In genomic region chr14:61190341-61190740, GRCh38 we compare ENCODE assay signal across 1 cellular context.
TF ChIP-seq lines count a peak whose summit lies in the region.

No MANE protein-coding gene starts in this region.

TF ChIP-seq in WTC11, 78 proteins besides CTCF, POLR2A, EP300 and RAD21 (continued from another document):
- TF ChIP-seq, protein P1, sequence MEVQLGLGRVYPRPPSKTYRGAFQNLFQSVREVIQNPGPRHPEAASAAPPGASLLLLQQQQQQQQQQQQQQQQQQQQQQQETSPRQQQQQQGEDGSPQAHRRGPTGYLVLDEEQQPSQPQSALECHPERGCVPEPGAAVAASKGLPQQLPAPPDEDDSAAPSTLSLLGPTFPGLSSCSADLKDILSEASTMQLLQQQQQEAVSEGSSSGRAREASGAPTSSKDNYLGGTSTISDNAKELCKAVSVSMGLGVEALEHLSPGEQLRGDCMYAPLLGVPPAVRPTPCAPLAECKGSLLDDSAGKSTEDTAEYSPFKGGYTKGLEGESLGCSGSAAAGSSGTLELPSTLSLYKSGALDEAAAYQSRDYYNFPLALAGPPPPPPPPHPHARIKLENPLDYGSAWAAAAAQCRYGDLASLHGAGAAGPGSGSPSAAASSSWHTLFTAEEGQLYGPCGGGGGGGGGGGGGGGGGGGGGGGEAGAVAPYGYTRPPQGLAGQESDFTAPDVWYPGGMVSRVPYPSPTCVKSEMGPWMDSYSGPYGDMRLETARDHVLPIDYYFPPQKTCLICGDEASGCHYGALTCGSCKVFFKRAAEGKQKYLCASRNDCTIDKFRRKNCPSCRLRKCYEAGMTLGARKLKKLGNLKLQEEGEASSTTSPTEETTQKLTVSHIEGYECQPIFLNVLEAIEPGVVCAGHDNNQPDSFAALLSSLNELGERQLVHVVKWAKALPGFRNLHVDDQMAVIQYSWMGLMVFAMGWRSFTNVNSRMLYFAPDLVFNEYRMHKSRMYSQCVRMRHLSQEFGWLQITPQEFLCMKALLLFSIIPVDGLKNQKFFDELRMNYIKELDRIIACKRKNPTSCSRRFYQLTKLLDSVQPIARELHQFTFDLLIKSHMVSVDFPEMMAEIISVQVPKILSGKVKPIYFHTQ (CRISPR knock-in tag; IDR thresholded peaks at IDR 0.05) = no peak
- TF ChIP-seq NR2C2 (CRISPR knock-in tag; IDR thresholded peaks at IDR 0.05) (no peak), ZNF416 (CRISPR knock-in tag; IDR thresholded peaks at IDR 0.05) (no peak)
- TF ChIP-seq, protein P2, sequence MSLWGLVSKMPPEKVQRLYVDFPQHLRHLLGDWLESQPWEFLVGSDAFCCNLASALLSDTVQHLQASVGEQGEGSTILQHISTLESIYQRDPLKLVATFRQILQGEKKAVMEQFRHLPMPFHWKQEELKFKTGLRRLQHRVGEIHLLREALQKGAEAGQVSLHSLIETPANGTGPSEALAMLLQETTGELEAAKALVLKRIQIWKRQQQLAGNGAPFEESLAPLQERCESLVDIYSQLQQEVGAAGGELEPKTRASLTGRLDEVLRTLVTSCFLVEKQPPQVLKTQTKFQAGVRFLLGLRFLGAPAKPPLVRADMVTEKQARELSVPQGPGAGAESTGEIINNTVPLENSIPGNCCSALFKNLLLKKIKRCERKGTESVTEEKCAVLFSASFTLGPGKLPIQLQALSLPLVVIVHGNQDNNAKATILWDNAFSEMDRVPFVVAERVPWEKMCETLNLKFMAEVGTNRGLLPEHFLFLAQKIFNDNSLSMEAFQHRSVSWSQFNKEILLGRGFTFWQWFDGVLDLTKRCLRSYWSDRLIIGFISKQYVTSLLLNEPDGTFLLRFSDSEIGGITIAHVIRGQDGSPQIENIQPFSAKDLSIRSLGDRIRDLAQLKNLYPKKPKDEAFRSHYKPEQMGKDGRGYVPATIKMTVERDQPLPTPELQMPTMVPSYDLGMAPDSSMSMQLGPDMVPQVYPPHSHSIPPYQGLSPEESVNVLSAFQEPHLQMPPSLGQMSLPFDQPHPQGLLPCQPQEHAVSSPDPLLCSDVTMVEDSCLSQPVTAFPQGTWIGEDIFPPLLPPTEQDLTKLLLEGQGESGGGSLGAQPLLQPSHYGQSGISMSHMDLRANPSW (CRISPR knock-in tag; conservative IDR thresholded peaks at IDR 0.05; ENCODE audit: low read depth) = no peak
